Comparison of ENCODE assay signal across 3 cellular contexts in the genomic region with DNA sequence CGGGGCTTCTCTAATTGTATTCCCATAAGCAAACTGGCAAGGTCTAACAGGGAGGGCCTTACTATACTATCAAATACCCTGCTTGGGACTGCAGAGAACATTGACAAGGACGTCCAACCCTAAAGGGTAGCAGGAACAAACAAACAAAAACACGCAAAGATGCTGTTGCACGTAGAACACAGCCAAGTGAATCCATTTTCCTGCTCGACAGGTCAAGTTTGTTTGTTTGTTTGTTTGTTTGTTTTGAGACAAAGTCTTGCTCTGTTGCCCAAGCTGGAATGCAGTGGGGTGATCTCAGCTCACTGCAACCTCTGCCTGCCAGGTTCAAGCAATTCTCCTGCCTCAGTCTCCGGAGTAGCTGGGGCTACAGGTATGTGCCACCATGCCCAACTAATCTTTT.
TF ChIP-seq lines count a peak whose summit lies in the region.

No MANE protein-coding gene starts in this region.

TF ChIP-seq in HepG2, 621 proteins besides CTCF, POLR2A, EP300 and RAD21 (continued from another document):
- TF ChIP-seq, protein P1, sequence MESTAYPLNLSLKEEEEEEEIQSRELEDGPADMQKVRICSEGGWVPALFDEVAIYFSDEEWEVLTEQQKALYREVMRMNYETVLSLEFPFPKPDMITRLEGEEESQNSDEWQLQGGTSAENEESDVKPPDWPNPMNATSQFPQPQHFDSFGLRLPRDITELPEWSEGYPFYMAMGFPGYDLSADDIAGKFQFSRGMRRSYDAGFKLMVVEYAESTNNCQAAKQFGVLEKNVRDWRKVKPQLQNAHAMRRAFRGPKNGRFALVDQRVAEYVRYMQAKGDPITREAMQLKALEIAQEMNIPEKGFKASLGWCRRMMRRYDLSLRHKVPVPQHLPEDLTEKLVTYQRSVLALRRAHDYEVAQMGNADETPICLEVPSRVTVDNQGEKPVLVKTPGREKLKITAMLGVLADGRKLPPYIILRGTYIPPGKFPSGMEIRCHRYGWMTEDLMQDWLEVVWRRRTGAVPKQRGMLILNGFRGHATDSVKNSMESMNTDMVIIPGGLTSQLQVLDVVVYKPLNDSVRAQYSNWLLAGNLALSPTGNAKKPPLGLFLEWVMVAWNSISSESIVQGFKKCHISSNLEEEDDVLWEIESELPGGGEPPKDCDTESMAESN (CRISPR knock-in tag; conservative IDR thresholded peaks at IDR 0.05) = no peak
- TF ChIP-seq ZNF431 (CRISPR knock-in tag; IDR thresholded peaks at IDR 0.05; ENCODE audit: borderline replicate concordance, low read depth) (no peak), ZNF562 (CRISPR knock-in tag; IDR thresholded peaks at IDR 0.05; ENCODE audit: borderline replicate concordance) (no peak), AGO2 (optimal IDR thresholded peaks at IDR 0.05; ENCODE audit: low read depth, low read length) (no peak), NR2C2 (CRISPR knock-in tag; IDR thresholded peaks at IDR 0.05; ENCODE audit: borderline replicate concordance) (no peak), POLR2G (IDR thresholded peaks at IDR 0.05; ENCODE audit: low read depth, low read length) (peak; percentile 4; the same call in 1 of the 2 replicates), TAF1 (CRISPR knock-in tag; IDR thresholded peaks at IDR 0.05) (no peak), RBM22 (optimal IDR thresholded peaks at IDR 0.05; ENCODE audit: low read length) (peak; percentile 87), ZNF451 (CRISPR knock-in tag; IDR thresholded peaks at IDR 0.05) (no peak)
- TF ChIP-seq, protein P2, sequence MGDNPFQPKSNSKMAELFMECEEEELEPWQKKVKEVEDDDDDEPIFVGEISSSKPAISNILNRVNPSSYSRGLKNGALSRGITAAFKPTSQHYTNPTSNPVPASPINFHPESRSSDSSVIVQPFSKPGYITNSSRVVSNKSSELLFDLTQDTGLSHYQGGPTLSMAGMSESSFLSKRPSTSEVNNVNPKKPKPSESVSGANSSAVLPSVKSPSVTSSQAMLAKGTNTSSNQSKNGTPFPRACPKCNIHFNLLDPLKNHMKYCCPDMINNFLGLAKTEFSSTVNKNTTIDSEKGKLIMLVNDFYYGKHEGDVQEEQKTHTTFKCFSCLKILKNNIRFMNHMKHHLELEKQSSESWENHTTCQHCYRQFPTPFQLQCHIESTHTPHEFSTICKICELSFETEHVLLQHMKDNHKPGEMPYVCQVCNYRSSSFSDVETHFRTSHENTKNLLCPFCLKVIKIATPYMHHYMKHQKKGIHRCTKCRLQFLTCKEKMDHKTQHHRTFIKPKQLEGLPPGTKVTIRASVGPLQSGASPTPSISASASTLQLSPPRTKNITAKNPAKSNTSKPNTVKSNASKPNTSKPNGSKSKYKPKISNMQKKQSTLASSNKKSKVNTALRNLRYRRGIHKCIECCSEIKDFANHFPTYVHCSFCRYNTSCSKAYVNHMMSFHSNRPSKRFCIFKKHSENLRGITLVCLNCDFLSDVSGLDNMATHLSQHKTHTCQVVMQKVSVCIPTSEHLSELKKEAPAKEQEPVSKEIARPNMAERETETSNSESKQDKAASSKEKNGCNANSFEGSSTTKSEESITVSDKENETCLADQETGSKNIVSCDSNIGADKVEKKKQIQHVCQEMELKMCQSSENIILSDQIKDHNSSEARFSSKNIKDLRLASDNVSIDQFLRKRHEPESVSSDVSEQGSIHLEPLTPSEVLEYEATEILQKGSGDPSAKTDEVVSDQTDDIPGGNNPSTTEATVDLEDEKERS (CRISPR knock-in tag; IDR thresholded peaks at IDR 0.05) = no peak
- TF ChIP-seq, protein P3, sequence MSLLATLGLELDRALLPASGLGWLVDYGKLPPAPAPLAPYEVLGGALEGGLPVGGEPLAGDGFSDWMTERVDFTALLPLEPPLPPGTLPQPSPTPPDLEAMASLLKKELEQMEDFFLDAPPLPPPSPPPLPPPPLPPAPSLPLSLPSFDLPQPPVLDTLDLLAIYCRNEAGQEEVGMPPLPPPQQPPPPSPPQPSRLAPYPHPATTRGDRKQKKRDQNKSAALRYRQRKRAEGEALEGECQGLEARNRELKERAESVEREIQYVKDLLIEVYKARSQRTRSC (CRISPR knock-in tag; IDR thresholded peaks at IDR 0.05; ENCODE audit: low read depth) = no peak

TF ChIP-seq in HEK293, 187 proteins besides CTCF, POLR2A, EP300 and RAD21 (continued from another document):
- TF ChIP-seq, protein P4, sequence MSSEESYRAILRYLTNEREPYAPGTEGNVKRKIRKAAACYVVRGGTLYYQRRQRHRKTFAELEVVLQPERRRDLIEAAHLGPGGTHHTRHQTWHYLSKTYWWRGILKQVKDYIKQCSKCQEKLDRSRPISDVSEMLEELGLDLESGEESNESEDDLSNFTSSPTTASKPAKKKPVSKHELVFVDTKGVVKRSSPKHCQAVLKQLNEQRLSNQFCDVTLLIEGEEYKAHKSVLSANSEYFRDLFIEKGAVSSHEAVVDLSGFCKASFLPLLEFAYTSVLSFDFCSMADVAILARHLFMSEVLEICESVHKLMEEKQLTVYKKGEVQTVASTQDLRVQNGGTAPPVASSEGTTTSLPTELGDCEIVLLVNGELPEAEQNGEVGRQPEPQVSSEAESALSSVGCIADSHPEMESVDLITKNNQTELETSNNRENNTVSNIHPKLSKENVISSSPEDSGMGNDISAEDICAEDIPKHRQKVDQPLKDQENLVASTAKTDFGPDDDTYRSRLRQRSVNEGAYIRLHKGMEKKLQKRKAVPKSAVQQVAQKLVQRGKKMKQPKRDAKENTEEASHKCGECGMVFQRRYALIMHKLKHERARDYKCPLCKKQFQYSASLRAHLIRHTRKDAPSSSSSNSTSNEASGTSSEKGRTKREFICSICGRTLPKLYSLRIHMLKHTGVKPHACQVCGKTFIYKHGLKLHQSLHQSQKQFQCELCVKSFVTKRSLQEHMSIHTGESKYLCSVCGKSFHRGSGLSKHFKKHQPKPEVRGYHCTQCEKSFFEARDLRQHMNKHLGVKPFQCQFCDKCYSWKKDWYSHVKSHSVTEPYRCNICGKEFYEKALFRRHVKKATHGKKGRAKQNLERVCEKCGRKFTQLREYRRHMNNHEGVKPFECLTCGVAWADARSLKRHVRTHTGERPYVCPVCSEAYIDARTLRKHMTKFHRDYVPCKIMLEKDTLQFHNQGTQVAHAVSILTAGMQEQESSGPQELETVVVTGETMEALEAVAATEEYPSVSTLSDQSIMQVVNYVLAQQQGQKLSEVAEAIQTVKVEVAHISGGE (tag by site-specific recombination; conservative IDR thresholded peaks at IDR 0.05; ENCODE audit: low read depth) = no peak
TF ChIP-seq in HEK293: peak in this region for 1.

TF ChIP-seq in endothelial cell of umbilical vein, 7 proteins besides CTCF, POLR2A, EP300 and RAD21 (continued from another document):
- TF ChIP-seq FOS (IDR thresholded peaks at IDR 0.05; ENCODE audit: borderline replicate concordance, insufficient read depth, low read length) = no peak
- no peak for TF ChIP-seq JUN (IDR thresholded peaks at IDR 0.05; ENCODE audit: borderline replicate concordance, insufficient read depth, insufficient read length, low read depth)
- no peak for TF ChIP-seq GATA2 (IDR thresholded peaks at IDR 0.05; ENCODE audit: insufficient read depth, insufficient read length, low read depth, low read length)
